Comparison of ENCODE assay signal across 7 cellular contexts in the genomic region with DNA sequence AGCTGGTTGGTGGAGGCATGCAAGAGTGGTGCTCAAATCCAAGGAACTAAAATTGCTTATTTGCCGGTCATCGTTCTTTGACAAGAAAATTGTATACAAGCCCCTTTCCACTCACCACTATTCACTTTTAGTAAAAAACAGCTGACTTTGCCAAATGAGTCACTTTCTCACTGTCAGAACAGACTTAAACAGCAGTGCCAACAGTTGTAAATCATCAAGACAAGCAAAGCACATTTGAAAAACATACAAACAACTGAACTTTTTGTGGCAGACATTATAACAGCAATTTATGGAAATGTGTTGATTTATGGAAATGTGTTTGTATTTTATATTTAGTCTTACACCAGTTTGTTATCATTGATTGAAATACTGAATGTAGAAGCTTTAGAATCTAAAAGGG.
DNase-seq lines count a peak whose midpoint lies in the region; ATAC-seq, FAIRE-seq and TF ChIP-seq lines count a peak whose summit lies in the region.
"Not testable (repeated sequence)": the region's sequence is repeated elsewhere in the genome, so short reads cannot be mapped to it uniquely, and the experiment has no call there.

No MANE protein-coding gene starts in this region.

- FAIRE-seq in K562 (lab: Jason Lieb, UNC) = not testable (repeated sequence)
- FAIRE-seq in pancreas (lab: Jason Lieb, UNC) = peak; percentile 43

- not testable (repeated sequence) for H3K56ac ChIP-seq in IMR-90 (ENCODE audit: extremely low read depth, insufficient read depth, low read length)

- H2AFZ ChIP-seq in IMR-90 (replicated peaks; ENCODE audit: low read length, poor library complexity); K562 (ENCODE audit: low read depth, low read length); hepatocyte: not testable (repeated sequence)

- peak; percentile 27 for ATAC-seq in IMR-90 (ENCODE audit: low read depth)
- ATAC-seq in SK-N-SH treated with all-trans-retinoic acid at 6 μM for 48 hours = peak; percentile 40
- not testable (repeated sequence) for ATAC-seq in K562
- ATAC-seq in pancreas = peak in 2 of 4 donors; percentile 37 to 43
- peak; percentile 56 to 58 for ATAC-seq in gastrocnemius medialis

- H3K4me2 ChIP-seq in IMR-90 (ENCODE audit: low read depth, low read length); K562 (ENCODE audit: insufficient read depth, low read length): not testable (repeated sequence)
- peak overlapping the region; percentile 25 for H3K4me2 ChIP-seq in hepatocyte

- dilution Hi-C loops in IMR-90 (cut with HindIII; ENCODE audit: low sequenced_read_pairs, unreplicated experiment) = not testable (repeated sequence)

- CTCF ChIA-PET in IMR-90 (lab: Yijun Ruan, JAX); K562 (lab: Yijun Ruan, JAX; ENCODE audit: low intra/inter-chr PET ratio): not testable (repeated sequence)

- H2BK20ac ChIP-seq in IMR-90 (ENCODE audit: low read depth, low read length) = not testable (repeated sequence)

- not testable (repeated sequence) for H2BK5ac ChIP-seq in IMR-90 (ENCODE audit: low read depth, low read length, poor library complexity, severe bottlenecking)

- TF ChIP-seq CTCF in C4-2B (conservative IDR thresholded peaks at IDR 0.05); IMR-90 (conservative IDR thresholded peaks at IDR 0.05; ENCODE audit: low read depth, low read length); K562 (IDR thresholded peaks at IDR 0.05 in 2 of 3, conservative IDR thresholded peaks at IDR 0.05 in 1 of 3; ENCODE audit: insufficient read depth in 2 of 3, low read depth in 1 of 3, low read length in 3 of 3); hepatocyte (IDR thresholded peaks at IDR 0.05; ENCODE audit: poor library complexity); pancreas (IDR thresholded peaks at IDR 0.05); gastrocnemius medialis (IDR thresholded peaks at IDR 0.05 in 4 of 5, conservative IDR thresholded peaks at IDR 0.05 in 1 of 5): not testable (repeated sequence)

- H3K36me3 ChIP-seq in IMR-90 (ENCODE audit: control insufficient read depth, insufficient read depth, low read length); K562 (ENCODE audit: control insufficient read depth, insufficient read depth, low read length); hepatocyte (replicated peaks; ENCODE audit: insufficient read depth, low read depth); pancreas; gastrocnemius medialis: not testable (repeated sequence)

- H3K9ac ChIP-seq in IMR-90 (ENCODE audit: low read depth, low read length); K562 (ENCODE audit: insufficient read depth in 1 of 2, low read depth in 2 of 2, low read length in 2 of 2): not testable (repeated sequence)

- not testable (repeated sequence) for TF ChIP-seq EP300 in K562 (IDR thresholded peaks at IDR 0.05; ENCODE audit: low read length)

- not testable (repeated sequence) for TF ChIP-seq POLR2A in IMR-90 (IDR thresholded peaks at IDR 0.05; ENCODE audit: low read depth, low read length); K562 (conservative IDR thresholded peaks at IDR 0.05); gastrocnemius medialis (IDR thresholded peaks at IDR 0.05)

- H3K14ac ChIP-seq in IMR-90 (replicated peaks; ENCODE audit: low read depth, low read length) = not testable (repeated sequence)

- not testable (repeated sequence) for H4K8ac ChIP-seq in IMR-90 (ENCODE audit: low read depth in 2 of 2, low read length in 2 of 2)

- H3K79me1 ChIP-seq in IMR-90 (ENCODE audit: low read depth in 1 of 2, low read length in 2 of 2) = not testable (repeated sequence)

- H3K18ac ChIP-seq in IMR-90 (ENCODE audit: low read depth, low read length) = not testable (repeated sequence)

- peak overlapping the region; percentile 72 for H3K27ac ChIP-seq in C4-2B
- not testable (repeated sequence) for H3K27ac ChIP-seq in IMR-90 (ENCODE audit: insufficient read depth, low read length); K562 (ENCODE audit: extremely low read depth, low read depth, low read length); hepatocyte; pancreas; gastrocnemius medialis

- H3K4me3 ChIP-seq in IMR-90 (ENCODE audit: insufficient read depth, low read depth, low read length); K562; hepatocyte; pancreas; gastrocnemius medialis: not testable (repeated sequence)

- not testable (repeated sequence) for H4K20me1 ChIP-seq in IMR-90 (ENCODE audit: insufficient read depth, low read length); K562 (replicated peaks; ENCODE audit: control insufficient read depth, insufficient read depth, low read length); hepatocyte (ENCODE audit: insufficient read depth, poor library complexity, severe bottlenecking)

- H2AK5ac ChIP-seq in IMR-90 (ENCODE audit: low read depth, low read length) = not testable (repeated sequence)

- H3K23ac ChIP-seq in IMR-90 (ENCODE audit: low read depth, low read length) = not testable (repeated sequence)

- H3K9me3 ChIP-seq in IMR-90 (ENCODE audit: control insufficient read depth, insufficient read depth, low read length); K562 (replicated peaks; ENCODE audit: control insufficient read depth, insufficient read depth, low read depth, low read length); hepatocyte (ENCODE audit: low read depth); pancreas; gastrocnemius medialis: not testable (repeated sequence)

- not testable (repeated sequence) for TF ChIP-seq RAD21 in IMR-90 (IDR thresholded peaks at IDR 0.05; ENCODE audit: low read length); K562 (CRISPR knock-in tag; conservative IDR thresholded peaks at IDR 0.05 in 1 of 2, IDR thresholded peaks at IDR 0.05 in 1 of 2)

- not testable (repeated sequence) for H3K9me2 ChIP-seq in hepatocyte (replicated peaks; ENCODE audit: insufficient read depth)

- WGBS in IMR-90 (ENCODE audit: extremely low coverage in 2 of 2, insufficient read length in 1 of 2), 2 experiments = no CpG with 5 or more reads among the region's 2 CpGs
- 65% methylated on average over 2 of the region's 2 CpGs for WGBS in K562 (ENCODE audit: insufficient coverage, low coverage, missing lambda C conversion rate)
- 56% methylated on average over 2 of the region's 2 CpGs for WGBS in hepatocyte (ENCODE audit: low lambda C conversion rate, missing lambda C conversion rate)
- WGBS in pancreas, 2 donors = 54 to 58% methylated on average over 2 of the region's 2 CpGs

- H3K4ac ChIP-seq in IMR-90 (ENCODE audit: low read depth, low read length) = not testable (repeated sequence)

- H2BK120ac ChIP-seq in IMR-90 (ENCODE audit: low read depth, low read length) = not testable (repeated sequence)

- H2AK9ac ChIP-seq in IMR-90 (replicated peaks; ENCODE audit: low read depth, low read length, poor library complexity) = not testable (repeated sequence)

- H3K27me3 ChIP-seq in IMR-90 (ENCODE audit: control insufficient read depth, insufficient read depth, low read length); K562 (ENCODE audit: control insufficient read depth in 2 of 2, insufficient read depth in 2 of 2, low read length in 2 of 2); hepatocyte; pancreas; gastrocnemius medialis: not testable (repeated sequence)

- not testable (repeated sequence) for H3K9me1 ChIP-seq in IMR-90 (ENCODE audit: insufficient read depth, low read length); K562 (ENCODE audit: control insufficient read depth, insufficient read depth, low read length)

- POLR2A ChIA-PET in IMR-90 (lab: Charles Lee; ENCODE audit: unreplicated experiment); K562 (lab: Yijun Ruan, JAX): not testable (repeated sequence)

- H3K4me1 ChIP-seq in IMR-90 (ENCODE audit: control insufficient read depth, insufficient read depth, low read length); K562 (replicated peaks in 1 of 2; ENCODE audit: control insufficient read depth in 2 of 2, insufficient read depth in 2 of 2, low read length in 2 of 2); hepatocyte (ENCODE audit: insufficient read depth); pancreas; gastrocnemius medialis: not testable (repeated sequence)

- in situ Hi-C loops in IMR-90 (cut with MboI; ENCODE audit: low sequenced_read_pairs); K562 (cut with MboI); gastrocnemius medialis (cut with MboI; ENCODE audit: low sequenced_read_pairs in 4 of 4): not testable (repeated sequence)

- not testable (repeated sequence) for H2BK15ac ChIP-seq in IMR-90 (ENCODE audit: low read depth, low read length)

- not testable (repeated sequence) for H3K79me2 ChIP-seq in K562 (ENCODE audit: control insufficient read depth, insufficient read depth, low read length); hepatocyte

- not testable (repeated sequence) for BruUV-seq in IMR-90 (replicated peaks; lab: Mats Ljungman, UMichigan); K562 (replicated peaks; lab: Mats Ljungman, UMichigan)

- not testable (repeated sequence) for H4K5ac ChIP-seq in IMR-90 (ENCODE audit: low read depth, low read length)

- not testable (repeated sequence) for DNase-seq in IMR-90; K562 (ENCODE audit: extremely low read depth in 1 of 4, low spot score in 3 of 4); hepatocyte (ENCODE audit: low spot score); pancreas; gastrocnemius medialis

- not testable (repeated sequence) for H4K91ac ChIP-seq in IMR-90 (ENCODE audit: insufficient read depth, low read depth, low read length)

- intact Hi-C loops in IMR-90 (cut with micrococcal nuclease); K562 (cut with micrococcal nuclease); pancreas (cut with DNase I); gastrocnemius medialis (cut with DNase I; ENCODE audit: low total_unique reads): not testable (repeated sequence)

TF ChIP-seq in K562, 482 proteins besides CTCF, POLR2A, EP300 and RAD21 (continues in another document):
- peak; percentile 58; the same call in 1 of the 2 replicates for TF ChIP-seq MAFG (tag; conservative IDR thresholded peaks at IDR 0.05)
